In genomic region chr10:88361995-88362540, GRCh38 we compare ENCODE assay signal across 17 cellular contexts.
DNase-seq lines count a peak whose midpoint lies in the region; ATAC-seq and TF ChIP-seq lines count a peak whose summit lies in the region.
"Had no signal": no experiment of that assay in that cellular context is flagged by ENCODE, and none has a peak within 500 bp of the region (broad histone marks: within the 10 kb centered on the region; RNA-seq: fewer than 3 reads in every experiment).

No MANE protein-coding gene starts in this region.

- TF ChIP-seq POLR2A in vagina (IDR thresholded peaks at IDR 0.05), result no peak

- H3K9me3 ChIP-seq in Loucy (ENCODE audit: insufficient read depth, low read depth, low read length), result peaks cover 2% of the 10 kb centered on the region; the same call in 1 of the 2 replicates
- H3K9me3 ChIP-seq in vagina, result no peaks in the 10 kb centered on the region
- peaks cover 0 to 2% (median 0%) of the 10 kb centered on the region in 11 donors for H3K9me3 ChIP-seq in heart right ventricle

- no peak overlapping the region for H3K4me3 ChIP-seq in Loucy (ENCODE audit: low read length, poor library complexity, severe bottlenecking)
- H3K4me3 ChIP-seq in vagina, result no peak overlapping the region
- H3K4me3 ChIP-seq in heart right ventricle, result no peak overlapping the region
- H3K4me3 ChIP-seq: GM23338 had no signal

- peak overlapping the region; percentile 23 for H3K4me2 ChIP-seq in Loucy (ENCODE audit: low read depth, low read length, poor library complexity, severe bottlenecking)
- H3K4me2 ChIP-seq: GM23338 had no signal

- 86 to 96% methylated on average over 2 of the region's 2 CpGs for WGBS in heart right ventricle, 2 donors

- peak; percentile 39 for DNase-seq in EH (ENCODE audit: low read depth)
- DNase-seq in fibroblast of peridontal ligament (ENCODE audit: extremely low read depth), result peak; percentile 68
- no peak for DNase-seq in vagina (ENCODE audit: extremely low spot score in 2 of 2)
- DNase-seq in heart right ventricle, result no peak
- DNase-seq in DMS79 (lab: John Stamatoyannopoulos, UW), result no peak
- DNase-seq: ACHN; C1 segment of cervical spinal cord; Calu3; CD4-positive, alpha-beta T cell; DMS 273 treated with DMSO at 0.1 percent for 48 hours; GDM1; H9; HFFc6; KG1 had no signal

- intact Hi-C loops in vagina (cut with DNase I) (no loop called here), heart right ventricle (cut with DNase I) (no loop called here)

- ATAC-seq in GM19463 (IDR thresholded peaks at IDR 0.05; ENCODE audit: unreplicated experiment), result no peak
- no peak for ATAC-seq in heart right ventricle
- ATAC-seq: GM23338 had no signal

- TF ChIP-seq CTCF in Loucy (conservative IDR thresholded peaks at IDR 0.05; ENCODE audit: low read length) (no peak), vagina (IDR thresholded peaks at IDR 0.05) (no peak), heart right ventricle (IDR thresholded peaks at IDR 0.05) (no peak)

- H3K27me3 ChIP-seq in Loucy (ENCODE audit: insufficient read depth, low read length, poor library complexity, severe bottlenecking) (no peaks in the 10 kb centered on the region), vagina (no peaks in the 10 kb centered on the region), heart right ventricle (no peaks in the 10 kb centered on the region)

- H3K36me3 ChIP-seq in Loucy (ENCODE audit: insufficient read depth, low read length), result peaks cover 22% of the 10 kb centered on the region; the same call in 1 of the 2 replicates
- no peaks in the 10 kb centered on the region for H3K36me3 ChIP-seq in vagina
- no peaks in the 10 kb centered on the region for H3K36me3 ChIP-seq in heart right ventricle

- H3K27ac ChIP-seq in vagina, result peak overlapping the region; percentile 15
- no peak overlapping the region for H3K27ac ChIP-seq in heart right ventricle

- no peaks in the 10 kb centered on the region for H4K20me1 ChIP-seq in Loucy (ENCODE audit: insufficient read depth, low read length, poor library complexity, severe bottlenecking)

- H3F3A ChIP-seq in Loucy (ENCODE audit: low read depth), result no peaks in the 10 kb centered on the region

- H3K9ac ChIP-seq in Loucy (ENCODE audit: low read depth, low read length, poor library complexity, severe bottlenecking), result no peak overlapping the region

- H3K79me2 ChIP-seq in Loucy (ENCODE audit: insufficient read depth, low read length), result 0 out of 2 replicates have a peak, but pooled peaks cover 9% of the 10 kb centered on the region

- H3K9me2 ChIP-seq in Loucy (replicated peaks; ENCODE audit: low read depth, low read length), result no peaks in the 10 kb centered on the region

- H3K4me1 ChIP-seq in Loucy (ENCODE audit: insufficient read depth, low read length, poor library complexity, severe bottlenecking) (peaks cover 47% of the 10 kb centered on the region), vagina (peaks cover 5% of the 10 kb centered on the region), heart right ventricle (no peaks in the 10 kb centered on the region)

- no peak overlapping the region for H2AFZ ChIP-seq in Loucy (ENCODE audit: low read length)
- H2AFZ ChIP-seq: GM23338 had no signal

Comparison
In these comparisons a context has a peak if more than half of its experiments do, and no peak if none do; other contexts are left out.
1. DNase-seq: peak in EH (single experiment) and fibroblast of peridontal ligament (single experiment); none in vagina (0 of 2), heart right ventricle (0 of 2) and DMS79 (single experiment).